9 cellular contexts compared by ENCODE assay signal in the genomic region with DNA sequence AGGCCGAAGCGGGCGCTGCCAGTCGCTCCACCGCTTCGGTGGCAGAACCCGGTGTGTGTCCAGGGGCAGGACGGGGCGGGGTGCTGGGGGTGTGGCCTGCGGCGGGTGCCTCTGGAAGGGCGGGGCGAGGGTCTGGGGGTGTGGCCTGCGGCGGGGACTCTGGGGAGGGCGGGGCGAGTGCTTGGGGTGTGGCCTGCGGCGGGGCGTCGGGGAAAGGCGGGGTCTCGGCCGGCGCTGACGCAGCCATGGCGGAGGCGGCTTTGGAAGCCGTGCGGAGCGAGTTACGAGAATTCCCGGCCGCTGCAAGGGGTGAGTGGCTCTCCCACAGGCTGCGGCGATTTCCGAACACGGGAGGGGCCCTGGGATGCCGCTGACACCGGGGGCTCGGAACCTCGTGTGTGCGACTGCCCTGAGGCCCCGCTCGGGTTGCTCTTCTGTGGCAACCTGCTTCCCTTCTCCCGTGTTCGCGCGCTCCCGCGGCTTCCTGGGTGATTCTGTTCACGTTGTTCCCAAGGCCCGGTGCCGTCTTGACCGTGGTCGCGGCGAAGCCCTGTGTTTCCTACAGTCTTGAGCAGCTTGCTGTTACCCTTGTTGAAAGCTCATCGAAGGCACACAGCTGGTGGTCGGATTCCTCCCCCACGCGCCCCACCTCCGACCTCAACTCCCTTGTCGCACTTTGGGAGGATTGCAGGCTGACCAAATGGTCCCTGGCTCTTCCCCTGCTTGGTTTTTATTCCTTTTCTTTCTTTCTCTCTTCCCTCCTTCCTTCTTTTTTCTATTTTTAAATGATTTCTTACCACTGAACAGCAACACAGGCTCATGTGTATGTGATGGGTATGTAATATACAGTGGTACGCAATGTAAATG. TPM values are rescaled to one million over a fixed set of nuclear protein-coding genes. Genes with fewer than 3 reads are reported as not detected.
A peak's percentile ranks its signal among the peaks of the same experiment; 100 is the strongest.
DNase-seq lines count a peak whose midpoint lies in the region; ATAC-seq, FAIRE-seq and TF ChIP-seq lines count a peak whose summit lies in the region.
"Had no signal": no experiment of that assay in that cellular context is flagged by ENCODE, and none has a peak within 500 bp of the region (broad histone marks: within the 10 kb centered on the region; RNA-seq: fewer than 3 reads in every experiment).

Gene JMJD7 (plus strand): TSS at position 213 of the 867 bp plus-strand sequence. CDS start 33 bp downstream, at position 246.

- CTCF ChIA-PET in WTC11 (lab: Charles Lee) = interaction anchor here (0.8 to 3.9 kb wide), 11 partner anchors 19 to 362 kb away, joined by 3 to 56 read pairs (median 4); partner anchors contain the start of gene MAPKBP1

- peak within 1 kb of the TSS; percentile 92 for H3K4me3 Mint-ChIP-seq in WTC11

- peak within 1 kb of the TSS; percentile 39; the same call in 1 of the 2 replicates for H3K27ac Mint-ChIP-seq in WTC11

- POLR2A ChIA-PET in WTC11 (lab: Charles Lee) = interaction anchor here (1.3 to 3.5 kb wide), 2 partner anchors 23 to 54 kb away, joined by 4 to 15 read pairs; partner anchors contain the start of gene MAPKBP1

- H3K4me3 ChIP-seq in bronchial epithelial cell (ENCODE audit: low read depth, low read length) = peak within 1 kb of the TSS; percentile 94

- peaks cover 27% of the 10 kb centered on the region for H3K36me3 ChIP-seq in bronchial epithelial cell (ENCODE audit: control insufficient read depth, insufficient read depth, low read length)

- H3K27me3 ChIP-seq in bronchial epithelial cell (ENCODE audit: control insufficient read depth, insufficient read depth, low read length) = no peaks in the 10 kb centered on the region

- H3K4me1 Mint-ChIP-seq in WTC11 = peaks cover 7% of the 10 kb centered on the region

- DNase-seq in NCI-H1417 (lab: John Stamatoyannopoulos, UW) (peak; percentile 75 to 85 (median 81)), NCI-H1417 treated with DMSO at 0.1 percent for 48 hours (lab: John Stamatoyannopoulos, UW) (no peak), NCI-H2196 treated with DMSO at 0.1 percent for 48 hours (lab: John Stamatoyannopoulos, UW; ENCODE audit: unreplicated experiment) (peak; percentile 15), WTC11 (ENCODE audit: low spot score) (peak; percentile 93), bronchial epithelial cell (ENCODE audit: low read depth) (peak; percentile 68), inferior parietal cortex (ENCODE audit: extremely low spot score) (peak; percentile 76), smooth muscle cell of the brain vasculature (ENCODE audit: low read depth, low spot score) (peak; percentile 56)

- no peak for FAIRE-seq in bronchial epithelial cell (lab: Jason Lieb, UNC)
- FAIRE-seq: G401.6 had no signal

- TF ChIP-seq CTCF in WTC11 (IDR thresholded peaks at IDR 0.05) (no peak), bronchial epithelial cell (IDR thresholded peaks at IDR 0.05; ENCODE audit: insufficient read depth, low read length, severe bottlenecking) (no peak)

- H3K36me3 Mint-ChIP-seq in WTC11 = peaks cover 2% of the 10 kb centered on the region; the same call in 1 of the 2 replicates

- ATAC-seq in HG02973 (IDR thresholded peaks at IDR 0.05; ENCODE audit: unreplicated experiment) (peak; percentile 48), WTC11 (peak; percentile 93)

- no peaks in the 10 kb centered on the region for H3K9me3 Mint-ChIP-seq in WTC11

- H3K27me3 Mint-ChIP-seq in WTC11 (ENCODE audit: low read depth) = no peaks in the 10 kb centered on the region

TF ChIP-seq in WTC11, 78 proteins besides CTCF, POLR2A, EP300 and RAD21:
- TF ChIP-seq CBFB (CRISPR knock-in tag; IDR thresholded peaks at IDR 0.05; ENCODE audit: low read depth) (no peak), ETV6 (CRISPR knock-in tag; IDR thresholded peaks at IDR 0.05) (peak; percentile 56; the same call in 1 of the 2 replicates), KAT7 (CRISPR knock-in tag; IDR thresholded peaks at IDR 0.05; ENCODE audit: borderline replicate concordance) (peak; percentile 63; the same call in 1 of the 2 replicates), RORB (CRISPR knock-in tag; IDR thresholded peaks at IDR 0.05) (no peak), FOXP4 (CRISPR knock-in tag; IDR thresholded peaks at IDR 0.05) (no peak), SP1 (CRISPR knock-in tag; conservative IDR thresholded peaks at IDR 0.05) (0 out of 2 replicates have a peak, but pooled peaks have one; percentile 27), RELA (CRISPR knock-in tag; IDR thresholded peaks at IDR 0.05; ENCODE audit: borderline replicate concordance) (peak; percentile 76; the same call in 1 of the 2 replicates), MLX (CRISPR knock-in tag; IDR thresholded peaks at IDR 0.05) (no peak), AR (CRISPR knock-in tag; IDR thresholded peaks at IDR 0.05) (0 out of 2 replicates have a peak, but pooled peaks have one; percentile 12), GABPB1 (CRISPR knock-in tag; IDR thresholded peaks at IDR 0.05) (peak; percentile 46; the same call in 1 of the 2 replicates)

RNA-seq across cellular contexts. Expression of gene JMJD7, which starts in this region (rescaled TPM):
- total RNA-seq in WTC11 (2021) = 14.8 to 19.9 TPM (median 18.2 TPM) in 3 replicates
- 22.9 TPM in 2 replicates for total RNA-seq in bronchial epithelial cell
